17 cellular contexts compared by ENCODE assay signal in the genomic region with DNA sequence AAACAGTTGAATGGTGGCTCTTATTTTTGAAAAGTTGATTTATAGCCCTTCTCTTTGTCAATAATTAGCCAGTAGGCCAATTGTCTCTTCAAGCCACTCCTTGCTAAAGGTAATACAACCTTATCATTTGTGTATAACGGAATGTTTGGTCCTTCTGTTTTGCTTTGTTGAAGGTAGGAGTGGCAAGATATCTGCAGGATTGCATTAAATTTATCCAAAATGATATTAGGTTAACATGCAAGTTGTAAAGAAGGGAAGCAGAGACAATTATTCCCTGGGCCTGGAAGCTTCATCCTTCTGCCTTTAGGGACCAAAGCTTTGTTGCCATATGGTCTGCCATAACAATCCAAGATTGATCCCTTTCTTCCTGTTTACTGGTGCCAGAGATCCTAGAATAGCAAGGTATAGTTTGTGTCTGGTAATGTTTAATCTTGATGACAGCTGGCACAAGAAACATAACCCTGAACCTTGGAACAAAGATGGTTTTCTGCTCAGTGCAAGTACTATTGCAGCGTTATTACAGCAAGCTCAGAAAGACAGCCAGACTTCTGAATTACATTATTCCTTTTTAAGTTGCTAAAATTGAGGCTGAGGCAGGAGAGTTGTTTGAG. TPM values are rescaled to one million over a fixed set of nuclear protein-coding genes. Genes with fewer than 3 reads are reported as not detected.
DNase-seq lines count a peak whose midpoint lies in the region; ATAC-seq, FAIRE-seq and TF ChIP-seq lines count a peak whose summit lies in the region.
"Had no signal": no experiment of that assay in that cellular context is flagged by ENCODE, and none has a peak within 500 bp of the region (broad histone marks: within the 10 kb centered on the region; RNA-seq: fewer than 3 reads in every experiment).

No MANE protein-coding gene starts in this region.

- WGBS in pancreas, 2 donors = 18 to 19% methylated on average over 2 of the region's 2 CpGs

- H3K27ac ChIP-seq in pancreas = no peak overlapping the region
- H3K27ac ChIP-seq: C4-2B, KMS-11 had no signal

- H3K9me3 Mint-ChIP-seq in activated naive CD8-positive, alpha-beta T cell treated with anti-CD3 and anti-CD28 coated beads for 36 hours = no peaks in the 10 kb centered on the region
- H3K9me3 Mint-ChIP-seq: GM23338 had no signal

- DNase-seq in DMS 273 (lab: John Stamatoyannopoulos, UW; ENCODE audit: unreplicated experiment) (peak; percentile 79), NCI-H69 (lab: John Stamatoyannopoulos, UW) (peak; percentile 96), left lobe of liver (ENCODE audit: low spot score) (no peak), pancreas (no peak)
- DNase-seq in activated naive CD8-positive, alpha-beta T cell treated with anti-CD3 and anti-CD28 coated beads for 36 hours = no peak
- DNase-seq in activated naive CD4-positive, alpha-beta T cell treated with Interleukin-2 at 50 U/mL for 16 hours = no peak
- DNase-seq: Caco-2, NCI-H1092, NCI-H1694, NCI-H526 treated with DMSO at 0.1 percent for 48 hours, PC-3 had no signal

- no peaks in the 10 kb centered on the region for H3K27me3 Mint-ChIP-seq in activated naive CD8-positive, alpha-beta T cell treated with anti-CD3 and anti-CD28 coated beads for 36 hours

- no peak overlapping the region for H3K4me3 ChIP-seq in pancreas
- H3K4me3 ChIP-seq: GM23338 had no signal

- no peaks in the 10 kb centered on the region for H3K36me3 Mint-ChIP-seq in activated naive CD8-positive, alpha-beta T cell treated with anti-CD3 and anti-CD28 coated beads for 36 hours

- TF ChIP-seq CTCF in pancreas (IDR thresholded peaks at IDR 0.05) = no peak

- intact Hi-C loops in pancreas (cut with DNase I) = no loop called here

- FAIRE-seq in pancreas (lab: Jason Lieb, UNC) = no peak
- FAIRE-seq: A204.1 had no signal

- H3K36me3 ChIP-seq in pancreas = no peaks in the 10 kb centered on the region

- H3K27ac Mint-ChIP-seq in activated naive CD8-positive, alpha-beta T cell treated with anti-CD3 and anti-CD28 coated beads for 36 hours = no peak overlapping the region
- H3K27ac Mint-ChIP-seq: GM23338 had no signal

- no peaks in the 10 kb centered on the region for H3K4me1 Mint-ChIP-seq in activated naive CD8-positive, alpha-beta T cell treated with anti-CD3 and anti-CD28 coated beads for 36 hours

- H3K4me1 ChIP-seq in pancreas = peaks cover 4 to 9% (median 6%) of the 10 kb centered on the region in 3 donors

- H3K9me3 ChIP-seq in pancreas = no peaks in the 10 kb centered on the region
- H3K9me3 ChIP-seq: Caco-2 had no signal

- ATAC-seq in left lobe of liver (peak; percentile 87), pancreas (peak in 3 of 4 donors; percentile 61 to 81 (median 78)), GM21526 (IDR thresholded peaks at IDR 0.05; ENCODE audit: low FRiP score, unreplicated experiment) (no peak), GM21737 (IDR thresholded peaks at IDR 0.05; ENCODE audit: unreplicated experiment) (no peak)
- ATAC-seq: GM23338, PC-3 had no signal

- no peak overlapping the region for H3K4me3 Mint-ChIP-seq in activated naive CD8-positive, alpha-beta T cell treated with anti-CD3 and anti-CD28 coated beads for 36 hours
- H3K4me3 Mint-ChIP-seq: GM23338 had no signal

- H3K27me3 ChIP-seq in pancreas = no peaks in the 10 kb centered on the region

RNA-seq across cellular contexts. Expression of gene FSD1L, which starts 15.5 kb away (rescaled TPM):
- total RNA-seq in left lobe of liver = 0.50 TPM
- total RNA-seq in pancreas = 1 to 10 TPM; 1.5 to 8.2 (median 2.7) TPM
- polyA plus RNA-seq in pancreas = 1 to 10 TPM; 1.4 to 2.7 TPM
- 1 to 10 TPM; 2.1 to 3.0 TPM for total RNA-seq in activated naive CD8-positive, alpha-beta T cell treated with anti-CD3 and anti-CD28 coated beads for 36 hours

Comparison
In these comparisons a context has a peak if more than half of its experiments do, and no peak if none do; other contexts are left out.
1. DNase-seq: peak in DMS 273 (single experiment) and NCI-H69 (single experiment); none in left lobe of liver (single experiment), pancreas (0 of 6), activated naive CD8-positive, alpha-beta T cell treated with anti-CD3 and anti-CD28 coated beads for 36 hours (single experiment) and activated naive CD4-positive, alpha-beta T cell treated with Interleukin-2 at 50 U/mL for 16 hours (single experiment).
2. ATAC-seq: peak in left lobe of liver (single experiment) and pancreas (3 of 4); none in GM21526 (single experiment) and GM21737 (single experiment).